ENCODE assay signal across 23 cellular contexts in genomic region chr11:46712874-46713576, GRCh38. TPM values are rescaled to one million over a fixed set of nuclear protein-coding genes. Genes with fewer than 3 reads are reported as not detected.
DNase-seq lines count a peak whose midpoint lies in the region; ATAC-seq and TF ChIP-seq lines count a peak whose summit lies in the region.
"Had no signal": no experiment of that assay in that cellular context is flagged by ENCODE, and none has a peak within 500 bp of the region (broad histone marks: within the 10 kb centered on the region; RNA-seq: fewer than 3 reads in every experiment).

No MANE protein-coding gene starts in this region.

- no peaks in the 10 kb centered on the region for H3K27me3 Mint-ChIP-seq in natural killer cell treated with Interleukin-12 subunit alpha and Interleukin-12 subunit beta and Interleukin-15 and Interleukin-18, amount 100 ng/mL, for 72 hours

- POLR2A ChIA-PET in RWPE1 (lab: Yijun Ruan, JAX; ENCODE audit: low non-redundant PET): no interaction called here

- no peak for DNase-seq in heart right ventricle
- no peak for DNase-seq in Right ventricle myocardium superior
- DNase-seq in RWPE1 (ENCODE audit: low spot score): no peak
- DNase-seq in kidney tubule cell (ENCODE audit: low spot score): peak; percentile 16
- no peak for DNase-seq in thoracic aorta (ENCODE audit: low spot score)
- DNase-seq in NCI-H2029 treated with DMSO at 0.1 percent for 48 hours (lab: John Stamatoyannopoulos, UW): no peak
- no peak for DNase-seq in natural killer cell treated with Interleukin-12 subunit alpha and Interleukin-12 subunit beta and Interleukin-15 and Interleukin-18, amount 100 ng/mL, for 72 hours (ENCODE audit: low spot score)
- no peak for DNase-seq in GM20000 (ENCODE audit: low spot score)
- DNase-seq: 8988T, GOT3, KBM-7, NCI-H1092 treated with DMSO at 0.1 percent for 48 hours, NCI-H1436 treated with DMSO at 0.1 percent for 48 hours, NCI-H1930, NCI-H226, NCI-H510A treated with DMSO at 0.1 percent for 48 hours, NCI-H748 treated with DMSO at 0.1 percent for 48 hours, PC-9, RPMI8226, SJCRH30 had no signal

- WGBS in heart right ventricle, 2 donors: 89 to 93% methylated on average over 7 of the region's 7 CpGs

- H3K4me3 ChIP-seq in heart right ventricle (no peak overlapping the region), thoracic aorta (no peak overlapping the region)
- H3K4me3 ChIP-seq: PC-9, SJCRH30 had no signal

- H3K36me3 ChIP-seq in heart right ventricle (peaks cover 0 to 9% (median 0%) of the 10 kb centered on the region in 9 donors), thoracic aorta (peaks cover 7% of the 10 kb centered on the region)

- intact Hi-C loops in heart right ventricle (cut with DNase I): no loop called here
- intact Hi-C loops in Right ventricle myocardium superior (cut with DNase I): no loop called here

- H3K9me3 ChIP-seq in heart right ventricle: no peaks in the 10 kb centered on the region
- H3K9me3 ChIP-seq in thoracic aorta: no peaks in the 10 kb centered on the region
- H3K9me3 ChIP-seq: SJCRH30 had no signal

- H3K4me1 ChIP-seq in heart right ventricle: peaks cover 6 to 37% (median 18%) of the 10 kb centered on the region in 9 donors
- H3K4me1 ChIP-seq in thoracic aorta (ENCODE audit: control insufficient read depth in 1 of 2, low read depth in 2 of 2): peaks cover 30 to 52% of the 10 kb centered on the region in 2 donors

- no peaks in the 10 kb centered on the region for H3K27me3 ChIP-seq in heart right ventricle
- H3K27me3 ChIP-seq in thoracic aorta (replicated peaks; ENCODE audit: insufficient read depth): no peaks in the 10 kb centered on the region
- H3K27me3 ChIP-seq: SJCRH30 had no signal

- ATAC-seq in heart right ventricle: no peak
- no peak for ATAC-seq in Right ventricle myocardium superior (ENCODE audit: poor library complexity)
- no peak for ATAC-seq in thoracic aorta (ENCODE audit: insufficient number of reproducible peaks, low FRiP score, low read depth)
- no peak for ATAC-seq in natural killer cell treated with Interleukin-12 subunit alpha and Interleukin-12 subunit beta and Interleukin-15 and Interleukin-18, amount 100 ng/mL, for 72 hours

- peak overlapping the region in 6 of 10 donors; percentile 14 to 95 (median 92) for H3K27ac ChIP-seq in heart right ventricle
- H3K27ac ChIP-seq in RWPE1: peak overlapping the region; percentile 75; the same call in 1 of the 2 replicates
- H3K27ac ChIP-seq in thoracic aorta: peak overlapping the region; percentile 93 to 94
- H3K27ac ChIP-seq: C4-2B, PC-9, SJCRH30 had no signal

- H3K4me3 Mint-ChIP-seq in natural killer cell treated with Interleukin-12 subunit alpha and Interleukin-12 subunit beta and Interleukin-15 and Interleukin-18, amount 100 ng/mL, for 72 hours: no peak overlapping the region

- no peaks in the 10 kb centered on the region for H3K4me1 Mint-ChIP-seq in natural killer cell treated with Interleukin-12 subunit alpha and Interleukin-12 subunit beta and Interleukin-15 and Interleukin-18, amount 100 ng/mL, for 72 hours (ENCODE audit: low read depth in 2 of 2)

- H3K27ac Mint-ChIP-seq in natural killer cell treated with Interleukin-12 subunit alpha and Interleukin-12 subunit beta and Interleukin-15 and Interleukin-18, amount 100 ng/mL, for 72 hours: no peak overlapping the region

- no peak for TF ChIP-seq CTCF in heart right ventricle (IDR thresholded peaks at IDR 0.05)
- TF ChIP-seq CTCF in RWPE1 (conservative IDR thresholded peaks at IDR 0.05; ENCODE audit: low read depth): no peak
- no peak for TF ChIP-seq CTCF in thoracic aorta (IDR thresholded peaks at IDR 0.05)
- TF ChIP-seq CTCF in GM20000 (IDR thresholded peaks at IDR 0.05; ENCODE audit: extremely low read depth, missing control alignments): no peak

- no peaks in the 10 kb centered on the region for H3K9me3 Mint-ChIP-seq in natural killer cell treated with Interleukin-12 subunit alpha and Interleukin-12 subunit beta and Interleukin-15 and Interleukin-18, amount 100 ng/mL, for 72 hours

- CTCF ChIA-PET in RWPE1 (lab: Yijun Ruan, JAX): interaction anchor here (0.6 to 0.7 kb wide), 3 partner anchors 153 to 795 kb away, joined by 3 to 9 read pairs (median 3); no protein-coding TSS in a partner anchor

- no peaks in the 10 kb centered on the region for H3K36me3 Mint-ChIP-seq in natural killer cell treated with Interleukin-12 subunit alpha and Interleukin-12 subunit beta and Interleukin-15 and Interleukin-18, amount 100 ng/mL, for 72 hours

RNA-seq across cellular contexts. Expression of gene F2, which starts 6.0 kb away (rescaled TPM):
- total RNA-seq in heart right ventricle: under 1 TPM in 2 of 10 donors, not detected in 8; 0.23 to 0.31 TPM
- under 1 TPM; 0.04 to 0.15 TPM for polyA plus RNA-seq in heart right ventricle
- total RNA-seq in Right ventricle myocardium superior: 0.11 TPM
- not detected for total RNA-seq in thoracic aorta
- total RNA-seq in natural killer cell treated with Interleukin-12 subunit alpha and Interleukin-12 subunit beta and Interleukin-15 and Interleukin-18, amount 100 ng/mL, for 72 hours: under 1 TPM in 1 of 2 donors, not detected in 1; 0.17 TPM
- total RNA-seq: Daoy, PC-9 had no signal
- polyA plus RNA-seq: AG04450 had no signal

RNA-seq across cellular contexts. Expression of gene ZNF408, which starts 12.2 kb away (rescaled TPM):
- 1 to 10 TPM; 5.0 to 8.9 (median 6.7) TPM for total RNA-seq in heart right ventricle
- 1 to 10 TPM; 6.2 to 6.7 TPM for polyA plus RNA-seq in heart right ventricle
- total RNA-seq in Right ventricle myocardium superior: 6.6 TPM
- total RNA-seq in thoracic aorta: 10 to 100 TPM in 1 of 2 donors, 1 to 10 TPM in 1; 5.9 to 11.9 TPM
- 10 to 100 TPM; 14.4 to 15.0 TPM for total RNA-seq in natural killer cell treated with Interleukin-12 subunit alpha and Interleukin-12 subunit beta and Interleukin-15 and Interleukin-18, amount 100 ng/mL, for 72 hours

RNA-seq across cellular contexts. Expression of gene ARHGAP1, which starts 12.6 kb away (rescaled TPM):
- total RNA-seq in heart right ventricle (100 to 1,000 TPM in 7 of 10 donors, 10 to 100 TPM in 3; 59.0 to 268 (median 140) TPM), Right ventricle myocardium superior (60.9 TPM), thoracic aorta (100 to 1,000 TPM; 106 to 159 TPM)
- polyA plus RNA-seq in heart right ventricle: 10 to 100 TPM; 28.4 to 38.7 TPM
- 10 to 100 TPM; 66.6 to 68.9 TPM for total RNA-seq in natural killer cell treated with Interleukin-12 subunit alpha and Interleukin-12 subunit beta and Interleukin-15 and Interleukin-18, amount 100 ng/mL, for 72 hours
